9 cellular contexts compared by ENCODE assay signal in genomic region chr3:23959147-23959900, GRCh38. TPM values are rescaled to one million over a fixed set of nuclear protein-coding genes. Genes with fewer than 3 reads are reported as not detected.
DNase-seq lines count a peak whose midpoint lies in the region; ATAC-seq, FAIRE-seq and TF ChIP-seq lines count a peak whose summit lies in the region.
"Had no signal": no experiment of that assay in that cellular context is flagged by ENCODE, and none has a peak within 500 bp of the region (broad histone marks: within the 10 kb centered on the region; RNA-seq: fewer than 3 reads in every experiment).

No MANE protein-coding gene starts in this region.

- dilution Hi-C loops in IMR-90 (cut with HindIII; ENCODE audit: low sequenced_read_pairs, unreplicated experiment), result no loop called here

- H4K91ac ChIP-seq in IMR-90 (ENCODE audit: insufficient read depth, low read depth, low read length), result no peak overlapping the region

- ATAC-seq in IMR-90 (ENCODE audit: low read depth) (peak; percentile 89), HG02938 (IDR thresholded peaks at IDR 0.05; ENCODE audit: unreplicated experiment) (no peak)
- peak; percentile 92 to 98 for ATAC-seq in natural killer cell treated with Interleukin-12 subunit alpha and Interleukin-12 subunit beta and Interleukin-15 and Interleukin-18, amount 100 ng/mL, for 72 hours

- in situ Hi-C loops in IMR-90 (cut with MboI; ENCODE audit: low sequenced_read_pairs), result no loop called here

- no peak overlapping the region for H2AFZ ChIP-seq in IMR-90 (replicated peaks; ENCODE audit: low read length, poor library complexity)

- H3K14ac ChIP-seq in IMR-90 (replicated peaks; ENCODE audit: low read depth, low read length), result no peak overlapping the region

- H2BK20ac ChIP-seq in IMR-90 (ENCODE audit: low read depth, low read length), result peak overlapping the region; percentile 13; the same call in 1 of the 2 replicates

- CTCF ChIA-PET in IMR-90 (lab: Yijun Ruan, JAX), result interaction anchor here (0.7 kb wide), 1 partner anchor 385 kb away, joined by 3 read pairs; no protein-coding TSS in a partner anchor
- CTCF ChIA-PET in GM10248 (lab: Yijun Ruan, JAX), result interaction anchor here (1.3 to 1.6 kb wide), 2 partner anchors 12 to 18 kb away, joined by 3 read pairs; no protein-coding TSS in a partner anchor

- peak; percentile 65 for DNase-seq in Daoy (ENCODE audit: low read depth)
- peak; percentile 95 for DNase-seq in IMR-90
- DNase-seq in cardiac fibroblast (ENCODE audit: low read depth in 2 of 2), result peak; percentile 70 to 94
- no peak for DNase-seq in natural killer cell treated with Interleukin-12 subunit alpha and Interleukin-12 subunit beta and Interleukin-15 and Interleukin-18, amount 100 ng/mL, for 72 hours (ENCODE audit: low spot score)
- no peak for DNase-seq in ovary
- no peak for DNase-seq in GM10248 (ENCODE audit: extremely low spot score)
- DNase-seq in frontal cortex (ENCODE audit: low spot score in 2 of 2), result no peak
- DNase-seq: NCI-H1048 had no signal

- peak overlapping the region; percentile 33 for H3K23ac ChIP-seq in IMR-90 (ENCODE audit: low read depth, low read length)

- H3K4me3 Mint-ChIP-seq in natural killer cell treated with Interleukin-12 subunit alpha and Interleukin-12 subunit beta and Interleukin-15 and Interleukin-18, amount 100 ng/mL, for 72 hours, result peak overlapping the region; percentile 49

- peaks cover 8% of the 10 kb centered on the region for H3K36me3 Mint-ChIP-seq in natural killer cell treated with Interleukin-12 subunit alpha and Interleukin-12 subunit beta and Interleukin-15 and Interleukin-18, amount 100 ng/mL, for 72 hours

- H4K5ac ChIP-seq in IMR-90 (ENCODE audit: low read depth, low read length), result peak overlapping the region; percentile 60

- H3K27ac Mint-ChIP-seq in natural killer cell treated with Interleukin-12 subunit alpha and Interleukin-12 subunit beta and Interleukin-15 and Interleukin-18, amount 100 ng/mL, for 72 hours, result peak overlapping the region; percentile 73 to 91

- peaks cover 15% of the 10 kb centered on the region for H3K36me3 ChIP-seq in IMR-90 (ENCODE audit: control insufficient read depth, insufficient read depth, low read length)
- H3K36me3 ChIP-seq in ovary, result no peaks in the 10 kb centered on the region

- peak overlapping the region; percentile 93 for H3K18ac ChIP-seq in IMR-90 (ENCODE audit: low read depth, low read length)

- H2AK9ac ChIP-seq in IMR-90 (replicated peaks; ENCODE audit: low read depth, low read length, poor library complexity), result no peak overlapping the region

- H3K27ac ChIP-seq in IMR-90 (ENCODE audit: insufficient read depth, low read length) (peak overlapping the region; percentile 53; the same call in 1 of the 2 replicates), ovary (no peak overlapping the region)

- H3K4me2 ChIP-seq in IMR-90 (ENCODE audit: low read depth, low read length), result peak overlapping the region; percentile 87

- no peaks in the 10 kb centered on the region for H3K9me3 ChIP-seq in IMR-90 (ENCODE audit: control insufficient read depth, insufficient read depth, low read length)
- no peaks in the 10 kb centered on the region for H3K9me3 ChIP-seq in ovary

- H3K4me3 ChIP-seq in IMR-90 (ENCODE audit: insufficient read depth, low read depth, low read length) (no peak overlapping the region), cardiac fibroblast (replicated peaks in 1 of 2; ENCODE audit: low read depth in 2 of 2, low read length in 2 of 2) (no peak overlapping the region), ovary (no peak overlapping the region)

- H2BK5ac ChIP-seq in IMR-90 (ENCODE audit: low read depth, low read length, poor library complexity, severe bottlenecking), result peak overlapping the region; percentile 41

- no peak overlapping the region for H2AK5ac ChIP-seq in IMR-90 (ENCODE audit: low read depth, low read length)

- H3K27me3 ChIP-seq in IMR-90 (ENCODE audit: control insufficient read depth, insufficient read depth, low read length) (no peaks in the 10 kb centered on the region), ovary (no peaks in the 10 kb centered on the region)

- peak overlapping the region; percentile 26; the same call in 1 of the 2 replicates for H3K4ac ChIP-seq in IMR-90 (ENCODE audit: low read depth, low read length)

- no peak overlapping the region for H2BK15ac ChIP-seq in IMR-90 (ENCODE audit: low read depth, low read length)

- H3K9ac ChIP-seq in IMR-90 (ENCODE audit: low read depth, low read length), result no peak overlapping the region; the same call in 1 of the 2 replicates

- H2BK120ac ChIP-seq in IMR-90 (ENCODE audit: low read depth, low read length), result peak overlapping the region; percentile 24; the same call in 1 of the 2 replicates

- TF ChIP-seq CTCF in IMR-90 (conservative IDR thresholded peaks at IDR 0.05; ENCODE audit: low read depth, low read length) (no peak), cardiac fibroblast (IDR thresholded peaks at IDR 0.05; ENCODE audit: low read depth, low read length) (no peak), ovary (IDR thresholded peaks at IDR 0.05) (no peak), GM10248 (IDR thresholded peaks at IDR 0.05; ENCODE audit: control extremely low read depth, extremely low read depth, low read depth, missing control alignments) (no peak)

- TF ChIP-seq RAD21 in IMR-90 (IDR thresholded peaks at IDR 0.05; ENCODE audit: low read length), result no peak

- TF ChIP-seq POLR2A in IMR-90 (IDR thresholded peaks at IDR 0.05; ENCODE audit: low read depth, low read length) (no peak), ovary (IDR thresholded peaks at IDR 0.05) (no peak)

- H3K79me1 ChIP-seq in IMR-90 (ENCODE audit: low read depth in 1 of 2, low read length in 2 of 2), result peaks cover 21 to 59% of the 10 kb centered on the region in 2 experiments

- no peak for FAIRE-seq in frontal cortex (lab: Jason Lieb, UNC)

- H3K56ac ChIP-seq in IMR-90 (ENCODE audit: extremely low read depth, insufficient read depth, low read length), result no peak overlapping the region

- no TSS peak for BruUV-seq in IMR-90 (replicated peaks; lab: Mats Ljungman, UMichigan)

- H3K9me3 Mint-ChIP-seq in natural killer cell treated with Interleukin-12 subunit alpha and Interleukin-12 subunit beta and Interleukin-15 and Interleukin-18, amount 100 ng/mL, for 72 hours, result no peaks in the 10 kb centered on the region

- TF ChIP-seq EP300 in ovary (IDR thresholded peaks at IDR 0.05), result no peak

- no peaks in the 10 kb centered on the region for H3K27me3 Mint-ChIP-seq in natural killer cell treated with Interleukin-12 subunit alpha and Interleukin-12 subunit beta and Interleukin-15 and Interleukin-18, amount 100 ng/mL, for 72 hours

- 0% methylated on average over 1 of the region's 6 CpGs; no CpG with 5 or more reads in 1 of the 2 experiments for WGBS in IMR-90 (ENCODE audit: extremely low coverage in 2 of 2, insufficient read length in 1 of 2), 2 experiments
- 57 to 59% (median 58%) methylated on average over 6 of the region's 6 CpGs for WGBS in ovary, 3 donors

- POLR2A ChIA-PET in IMR-90 (lab: Charles Lee; ENCODE audit: unreplicated experiment), result no interaction called here
- POLR2A ChIA-PET in GM10248 (lab: Yijun Ruan, JAX), result interaction anchor here (0.7 to 1.6 kb wide), 2 partner anchors 42 to 599 kb away, joined by 6 read pairs; partner anchors contain the start of genes NKIRAS1 and RPL15

- H3K4me1 Mint-ChIP-seq in natural killer cell treated with Interleukin-12 subunit alpha and Interleukin-12 subunit beta and Interleukin-15 and Interleukin-18, amount 100 ng/mL, for 72 hours (ENCODE audit: low read depth in 2 of 2), result peaks cover 14 to 16% of the 10 kb centered on the region in 2 donors

- H4K8ac ChIP-seq in IMR-90 (ENCODE audit: low read depth in 2 of 2, low read length in 2 of 2), result peak overlapping the region in 1 of 2 experiments; percentile 13; a peak in 1 of 4 replicates

- peaks cover 16% of the 10 kb centered on the region for H3K9me1 ChIP-seq in IMR-90 (ENCODE audit: insufficient read depth, low read length)

- intact Hi-C loops in IMR-90 (cut with micrococcal nuclease), result no loop called here
- intact Hi-C loops in ovary (cut with DNase I), result no loop called here

- H3K4me1 ChIP-seq in IMR-90 (ENCODE audit: control insufficient read depth, insufficient read depth, low read length), result peaks cover 8% of the 10 kb centered on the region
- peaks cover 7% of the 10 kb centered on the region for H3K4me1 ChIP-seq in ovary (ENCODE audit: insufficient read depth)

- peaks cover 29% of the 10 kb centered on the region for H4K20me1 ChIP-seq in IMR-90 (ENCODE audit: insufficient read depth, low read length)

RNA-seq across cellular contexts. Expression of gene NR1D2, which starts 14.2 kb away (rescaled TPM):
- 11.0 and 14.9 TPM in 2 replicates for total RNA-seq in Daoy (2014; rRNA removed; shearing (Covaris generic))
- total RNA-seq in IMR-90 (2012; rRNA removed) (41.0 and 46.1 TPM in 2 replicates), ovary (10 to 100 TPM; 29.9 to 74.3 (median 37.2) TPM), frontal cortex (39.5 TPM)
- polyA plus RNA-seq in IMR-90 (2012; rRNA removed) (7.5 and 8.1 TPM in 2 replicates), ovary (10 to 100 TPM; 26.9 to 33.3 TPM)
- polyA plus RNA-seq in IMR-90 (2012; cell fraction: cytosol; rRNA removed), result 1.7 and 2.1 TPM in 2 replicates
- polyA plus RNA-seq in IMR-90 (2012; cell fraction: nucleus; rRNA removed; ENCODE audit: low replicate concordance), result 0.62 and 8.5 TPM in 2 replicates
- total RNA-seq in natural killer cell treated with Interleukin-12 subunit alpha and Interleukin-12 subunit beta and Interleukin-15 and Interleukin-18, amount 100 ng/mL, for 72 hours, result 1 to 10 TPM; 4.2 to 5.2 TPM

RNA-seq across cellular contexts. Expression of gene RPL15, which starts 42.4 kb away (rescaled TPM):
- total RNA-seq in Daoy (2014; rRNA removed; shearing (Covaris generic)), result 1,947 and 2,616 TPM in 2 replicates
- total RNA-seq in IMR-90 (2012; rRNA removed), result 1,419 and 2,730 TPM in 2 replicates
- polyA plus RNA-seq in IMR-90 (2012; rRNA removed), result 4,701 and 5,087 TPM in 2 replicates
- 2,854 and 3,719 TPM in 2 replicates for polyA plus RNA-seq in IMR-90 (2012; cell fraction: cytosol; rRNA removed)
- 1,256 and 2,197 TPM in 2 replicates for polyA plus RNA-seq in IMR-90 (2012; cell fraction: nucleus; rRNA removed; ENCODE audit: low replicate concordance)
- 1,000 to 10,000 TPM; 1,150 to 1,334 TPM for total RNA-seq in natural killer cell treated with Interleukin-12 subunit alpha and Interleukin-12 subunit beta and Interleukin-15 and Interleukin-18, amount 100 ng/mL, for 72 hours
- 1,000 to 10,000 TPM; 3,013 to 4,925 (median 3,735) TPM for total RNA-seq in ovary
- 1,000 to 10,000 TPM; 4,714 to 6,966 TPM for polyA plus RNA-seq in ovary
- 2,462 TPM for total RNA-seq in frontal cortex

RNA-seq across cellular contexts. Expression of gene NKIRAS1, which starts 42.5 kb away (rescaled TPM):
- 13.8 and 24.5 TPM in 2 replicates for total RNA-seq in Daoy (2014; rRNA removed; shearing (Covaris generic))
- total RNA-seq in IMR-90 (2012; rRNA removed) (6.8 and 16.1 TPM in 2 replicates), ovary (10 to 100 TPM; 10.2 to 16.8 (median 13.4) TPM), frontal cortex (45.7 TPM)
- polyA plus RNA-seq in IMR-90 (2012; rRNA removed) (5.6 and 6.1 TPM in 2 replicates), ovary (10 to 100 TPM in 1 of 2 donors, 1 to 10 TPM in 1; 8.7 to 18.9 TPM)
- 2.4 and 3.6 TPM in 2 replicates for polyA plus RNA-seq in IMR-90 (2012; cell fraction: cytosol; rRNA removed)
- polyA plus RNA-seq in IMR-90 (2012; cell fraction: nucleus; rRNA removed; ENCODE audit: low replicate concordance), result 1.0 and 3.0 TPM in 2 replicates
- 1 to 10 TPM; 4.9 to 6.7 TPM for total RNA-seq in natural killer cell treated with Interleukin-12 subunit alpha and Interleukin-12 subunit beta and Interleukin-15 and Interleukin-18, amount 100 ng/mL, for 72 hours

Comparison
In these comparisons a context has a peak if more than half of its experiments do, and no peak if none do; other contexts are left out.
1. DNase-seq: peak in Daoy (single experiment), IMR-90 (single experiment) and cardiac fibroblast (2 of 2); none in natural killer cell treated with Interleukin-12 subunit alpha and Interleukin-12 subunit beta and Interleukin-15 and Interleukin-18, amount 100 ng/mL, for 72 hours (single experiment), ovary (0 of 5), GM10248 (single experiment) and frontal cortex (0 of 2).